In the genomic region with DNA sequence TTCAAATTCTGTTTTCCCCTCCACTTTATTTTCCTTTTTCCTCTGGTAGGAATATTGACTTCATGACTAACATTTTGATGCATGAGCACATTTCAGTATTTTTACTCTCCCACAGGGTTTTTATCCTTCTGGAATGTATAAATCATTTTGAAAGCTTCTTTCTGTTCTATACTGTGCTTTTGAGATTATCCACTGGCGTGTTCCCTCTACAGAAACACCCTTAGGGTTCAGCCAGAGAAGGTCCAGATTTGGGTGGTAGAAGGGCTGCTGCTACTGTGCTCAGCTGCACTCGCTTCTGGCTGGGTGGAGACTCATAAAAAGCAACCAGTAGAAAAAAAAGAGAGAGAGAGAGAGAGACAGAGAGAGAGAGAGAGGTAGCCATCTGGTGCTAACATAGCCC, we compare ENCODE assay signal across 1 cellular context.
TF ChIP-seq lines count a peak whose summit lies in the region.

No MANE protein-coding gene starts in this region.

TF ChIP-seq in IMR-90, 13 proteins besides CTCF, POLR2A, EP300 and RAD21 (continued from another document):
- TF ChIP-seq, protein P1, sequence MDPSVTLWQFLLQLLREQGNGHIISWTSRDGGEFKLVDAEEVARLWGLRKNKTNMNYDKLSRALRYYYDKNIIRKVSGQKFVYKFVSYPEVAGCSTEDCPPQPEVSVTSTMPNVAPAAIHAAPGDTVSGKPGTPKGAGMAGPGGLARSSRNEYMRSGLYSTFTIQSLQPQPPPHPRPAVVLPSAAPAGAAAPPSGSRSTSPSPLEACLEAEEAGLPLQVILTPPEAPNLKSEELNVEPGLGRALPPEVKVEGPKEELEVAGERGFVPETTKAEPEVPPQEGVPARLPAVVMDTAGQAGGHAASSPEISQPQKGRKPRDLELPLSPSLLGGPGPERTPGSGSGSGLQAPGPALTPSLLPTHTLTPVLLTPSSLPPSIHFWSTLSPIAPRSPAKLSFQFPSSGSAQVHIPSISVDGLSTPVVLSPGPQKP (IDR thresholded peaks at IDR 0.05; ENCODE audit: borderline replicate concordance, low read depth, low read length) = no peak
- no peak for TF ChIP-seq CEBPB (IDR thresholded peaks at IDR 0.05; ENCODE audit: low read depth, low read length)
